In genomic region chr2:163347982-163348842, GRCh38 we compare ENCODE assay signal across 9 cellular contexts.
DNase-seq lines count a peak whose midpoint lies in the region; ATAC-seq, FAIRE-seq and TF ChIP-seq lines count a peak whose summit lies in the region.
"Had no signal": no experiment of that assay in that cellular context is flagged by ENCODE, and none has a peak within 500 bp of the region (broad histone marks: within the 10 kb centered on the region; RNA-seq: fewer than 3 reads in every experiment).

No MANE protein-coding gene starts in this region.

- CTCF ChIA-PET in CD4-positive, alpha-beta memory T cell (lab: Charles Lee; ENCODE audit: partially characterized antibody), result no interaction called here
- CTCF ChIA-PET in endothelial cell of umbilical vein (lab: Charles Lee), result interaction anchor here (0.7 to 3.7 kb wide), 9 partner anchors 22 to 1190 kb away, joined by 3 to 22 read pairs (median 3); partner anchors contain the start of gene FIGN

- H3K36me3 Mint-ChIP-seq in CD4-positive, alpha-beta memory T cell, result no peaks in the 10 kb centered on the region
- H3K36me3 Mint-ChIP-seq: naive thymus-derived CD8-positive, alpha-beta T cell had no signal

- dilution Hi-C loops in endothelial cell of umbilical vein (cut with MboI; ENCODE audit: extremely low pct_ligation_motif_present, low sequenced_read_pairs), result no loop called here

- H3K4me3 Mint-ChIP-seq in CD4-positive, alpha-beta memory T cell, result peak overlapping the region in 5 of 8 donors; percentile 17 to 63 (median 33)

- no peaks in the 10 kb centered on the region for H4K20me1 ChIP-seq in endothelial cell of umbilical vein (replicated peaks; ENCODE audit: control insufficient read depth, extremely low read depth, insufficient read depth, low read length)

- peak overlapping the region; percentile 86 for H3K9ac ChIP-seq in endothelial cell of umbilical vein (replicated peaks; ENCODE audit: extremely low read depth, insufficient read depth, low read length)

- H3K9me1 ChIP-seq in endothelial cell of umbilical vein (replicated peaks; ENCODE audit: control insufficient read depth, extremely low read depth, insufficient read depth, low read length), result no peaks in the 10 kb centered on the region

- no peak overlapping the region for H3K4me3 ChIP-seq in CD4-positive, alpha-beta memory T cell (ENCODE audit: low read length in 2 of 2)
- H3K4me3 ChIP-seq in endothelial cell of umbilical vein (replicated peaks in 1 of 3; ENCODE audit: insufficient read depth in 1 of 3, low read depth in 1 of 3, low read length in 3 of 3), result peak overlapping the region in 2 of 3 experiments; percentile 12 to 36
- no peak overlapping the region for H3K4me3 ChIP-seq in lung
- peak overlapping the region; percentile 40 to 63 for H3K4me3 ChIP-seq in testis

- no peaks in the 10 kb centered on the region for H3K79me2 ChIP-seq in endothelial cell of umbilical vein (ENCODE audit: control insufficient read depth, insufficient read depth, low read length)

- WGBS in lung, 2 donors, result 21 to 30% methylated on average over 46 of the region's 46 CpGs
- 7 to 12% methylated on average over 45 to 46 of the region's 46 CpGs for whole genome bisulfite sequencing in testis, 2 donors

- H3K36me3 ChIP-seq in CD4-positive, alpha-beta memory T cell (ENCODE audit: insufficient read depth, low read length), result no peaks in the 10 kb centered on the region
- H3K36me3 ChIP-seq in endothelial cell of umbilical vein (ENCODE audit: control insufficient read depth in 2 of 2, extremely low read depth in 1 of 2, insufficient read depth in 2 of 2, low read length in 2 of 2), result no peaks in the 10 kb centered on the region
- H3K36me3 ChIP-seq in lung (ENCODE audit: control insufficient read depth in 2 of 2, insufficient read depth in 2 of 2, low read length in 2 of 2), result no peaks in the 10 kb centered on the region
- H3K36me3 ChIP-seq in testis (ENCODE audit: low read depth, missing control alignments), result no peaks in the 10 kb centered on the region

- peaks cover 0 to 5% (median 0%) of the 10 kb centered on the region in 4 donors for H3K4me1 Mint-ChIP-seq in CD4-positive, alpha-beta memory T cell

- peaks cover 0 to 3% of the 10 kb centered on the region in 2 donors for H3K27me3 Mint-ChIP-seq in CD4-positive, alpha-beta memory T cell

- no peaks in the 10 kb centered on the region for H3K9me3 ChIP-seq in CD4-positive, alpha-beta memory T cell (ENCODE audit: control insufficient read depth in 1 of 2, low read length in 2 of 2)
- H3K9me3 ChIP-seq in endothelial cell of umbilical vein (replicated peaks; ENCODE audit: control insufficient read depth, insufficient read depth, low read length) (no peaks in the 10 kb centered on the region), lung (ENCODE audit: control insufficient read depth in 2 of 2, insufficient read depth in 1 of 2, low read length in 1 of 2) (no peaks in the 10 kb centered on the region), testis (no peaks in the 10 kb centered on the region)

- peak; percentile 24 for FAIRE-seq in endothelial cell of umbilical vein (lab: Jason Lieb, UNC)

- H3K27me3 ChIP-seq in CD4-positive, alpha-beta memory T cell (ENCODE audit: insufficient read depth, low read length), result no peaks in the 10 kb centered on the region
- H3K27me3 ChIP-seq in endothelial cell of umbilical vein (ENCODE audit: control insufficient read depth in 2 of 2, insufficient read depth in 2 of 2, low read length in 2 of 2), result no peaks in the 10 kb centered on the region
- H3K27me3 ChIP-seq in lung (ENCODE audit: control insufficient read depth, insufficient read depth), result no peaks in the 10 kb centered on the region
- no peaks in the 10 kb centered on the region for H3K27me3 ChIP-seq in testis

- no peak overlapping the region for H3K27ac ChIP-seq in CD4-positive, alpha-beta memory T cell (ENCODE audit: low read depth, low read length)
- peak overlapping the region; percentile 98 for H3K27ac ChIP-seq in endothelial cell of umbilical vein (ENCODE audit: insufficient read depth, low read depth, low read length)
- peak overlapping the region; percentile 39 to 77 for H3K27ac ChIP-seq in lung (ENCODE audit: low read depth in 1 of 2, low read length in 1 of 2)
- H3K27ac ChIP-seq in testis, result peak overlapping the region; percentile 61 to 72

- BruUV-seq in endothelial cell of umbilical vein (replicated peaks; lab: Mats Ljungman, UMichigan), result TSS peak; percentile 73

- ATAC-seq in lung (ENCODE audit: insufficient read depth, low FRiP score) (peak; percentile 82), HG03095 (IDR thresholded peaks at IDR 0.05; ENCODE audit: unreplicated experiment) (no peak), SK-N-SH treated with all-trans-retinoic acid at 6 μM for 48 hours (no peak)
- ATAC-seq: naive thymus-derived CD8-positive, alpha-beta T cell had no signal

- no peak overlapping the region for H3K27ac Mint-ChIP-seq in CD4-positive, alpha-beta memory T cell

- H3K4me1 ChIP-seq in CD4-positive, alpha-beta memory T cell (ENCODE audit: insufficient read depth, low read length), result no peaks in the 10 kb centered on the region
- peaks cover 44% of the 10 kb centered on the region for H3K4me1 ChIP-seq in endothelial cell of umbilical vein (ENCODE audit: control insufficient read depth, extremely low read depth, insufficient read depth, low read length)
- H3K4me1 ChIP-seq in lung (ENCODE audit: control insufficient read depth in 2 of 2, insufficient read depth in 2 of 2, low read length in 2 of 2), result peaks cover 2 to 5% of the 10 kb centered on the region in 2 donors
- H3K4me1 ChIP-seq in testis, result peaks cover 6% of the 10 kb centered on the region

- no peak for DNase-seq in CD4-positive, alpha-beta memory T cell
- DNase-seq in NCI-H146 treated with DMSO at 0.1 percent for 48 hours (lab: John Stamatoyannopoulos, UW; ENCODE audit: unreplicated experiment) (peak; percentile 4), endothelial cell of umbilical vein (ENCODE audit: low read depth, low spot score) (peak; percentile 71), lung (ENCODE audit: low spot score) (peak; percentile 52), testis (peak; percentile 80), LoVo (ENCODE audit: low spot score) (no peak)

- intact Hi-C loops in CD4-positive, alpha-beta memory T cell (cut with micrococcal nuclease), result no loop called here
- intact Hi-C loops in endothelial cell of umbilical vein (cut with micrococcal nuclease), result loop anchor here (1.0 to 10.0 kb wide), 6 partner anchors 121 to 1189 kb away; no protein-coding TSS in a partner anchor
- intact Hi-C loops in testis (cut with DNase I; ENCODE audit: low total_unique reads), result no loop called here

- H3K4me2 ChIP-seq in endothelial cell of umbilical vein (ENCODE audit: insufficient read depth, low read length), result peak overlapping the region; percentile 80

- peak overlapping the region; percentile 86 for H2AFZ ChIP-seq in endothelial cell of umbilical vein (ENCODE audit: low read depth, low read length)

- POLR2A ChIA-PET in CD4-positive, alpha-beta memory T cell (lab: Charles Lee; ENCODE audit: partially characterized antibody), result no interaction called here
- POLR2A ChIA-PET in endothelial cell of umbilical vein (lab: Charles Lee), result interaction anchor here (0.6 to 1.3 kb wide), 3 partner anchors 64 to 388 kb away, joined by 3 to 5 read pairs (median 3); partner anchors contain the start of gene FIGN

- H3K9me3 Mint-ChIP-seq in CD4-positive, alpha-beta memory T cell, result peaks cover 0 to 7% (median 0%) of the 10 kb centered on the region in 8 donors

- TF ChIP-seq CTCF in endothelial cell of umbilical vein (IDR thresholded peaks at IDR 0.05; ENCODE audit: extremely low read depth in 1 of 2, insufficient read depth in 1 of 2, low read depth in 1 of 2, low read length in 2 of 2) (no peak), lung (IDR thresholded peaks at IDR 0.05; ENCODE audit: control extremely low read depth, extremely low read depth) (no peak), testis (IDR thresholded peaks at IDR 0.05) (no peak)

- no peak for TF ChIP-seq POLR2A in endothelial cell of umbilical vein (IDR thresholded peaks at IDR 0.05; ENCODE audit: low read depth, low read length)
- TF ChIP-seq POLR2A in testis (IDR thresholded peaks at IDR 0.05), result no peak

TF ChIP-seq in endothelial cell of umbilical vein, 7 proteins besides CTCF, POLR2A, EP300 and RAD21:
- TF ChIP-seq MYC (IDR thresholded peaks at IDR 0.05; ENCODE audit: low read depth, low read length), result no peak
- no peak for TF ChIP-seq EZH2 (IDR thresholded peaks at IDR 0.05; ENCODE audit: borderline replicate concordance, low read depth, low read length, severe bottlenecking)
- TF ChIP-seq POLR2AphosphoS5 (IDR thresholded peaks at IDR 0.05; ENCODE audit: insufficient read depth, low read depth, low read length), result peak; percentile 81
- TF ChIP-seq FOS (IDR thresholded peaks at IDR 0.05; ENCODE audit: borderline replicate concordance, insufficient read depth, low read length), result no peak
- TF ChIP-seq JUN (IDR thresholded peaks at IDR 0.05; ENCODE audit: borderline replicate concordance, insufficient read depth, insufficient read length, low read depth), result no peak
- peak; percentile 50 for TF ChIP-seq MAX (IDR thresholded peaks at IDR 0.05; ENCODE audit: insufficient read depth, insufficient read length)
- TF ChIP-seq GATA2 (IDR thresholded peaks at IDR 0.05; ENCODE audit: insufficient read depth, insufficient read length, low read depth, low read length), result peak; percentile 62

TF ChIP-seq in SK-N-SH treated with all-trans-retinoic acid at 6 μM for 48 hours, 23 proteins besides CTCF, POLR2A, EP300 and RAD21 (continues in another document):
- TF ChIP-seq ZNF8 (CRISPR knock-in tag; IDR thresholded peaks at IDR 0.05) (no peak), CREB5 (CRISPR knock-in tag; IDR thresholded peaks at IDR 0.05; ENCODE audit: low read depth) (no peak), ESRRG (CRISPR knock-in tag; IDR thresholded peaks at IDR 0.05) (no peak), ZC3H10 (CRISPR knock-in tag; IDR thresholded peaks at IDR 0.05) (no peak), SNAI2 (CRISPR knock-in tag; IDR thresholded peaks at IDR 0.05) (no peak), ZNF565 (CRISPR knock-in tag; conservative IDR thresholded peaks at IDR 0.05; ENCODE audit: low read depth) (no peak), ZFP3 (CRISPR knock-in tag; IDR thresholded peaks at IDR 0.05) (no peak), CSDC2 (CRISPR knock-in tag; IDR thresholded peaks at IDR 0.05) (no peak), OSR1 (CRISPR knock-in tag; IDR thresholded peaks at IDR 0.05) (no peak), ARNTL (CRISPR knock-in tag; IDR thresholded peaks at IDR 0.05; ENCODE audit: borderline replicate concordance, low read depth) (no peak)

Comparison
In these comparisons a context has a peak if more than half of its experiments do, and no peak if none do; other contexts are left out.
1. DNase-seq: peak in NCI-H146 treated with DMSO at 0.1 percent for 48 hours (single experiment), endothelial cell of umbilical vein (single experiment), lung (single experiment) and testis (single experiment); none in CD4-positive, alpha-beta memory T cell (0 of 5) and LoVo (single experiment).
2. H3K4me3 ChIP-seq: peak in endothelial cell of umbilical vein (2 of 3) and testis (2 of 2); none in CD4-positive, alpha-beta memory T cell (0 of 2) and lung (single experiment).